In genomic region chr11:70501026-70501901, GRCh38 we compare ENCODE assay signal across 16 cellular contexts.
A peak's percentile ranks its signal among the peaks of the same experiment; 100 is the strongest.
DNase-seq lines count a peak whose midpoint lies in the region; ATAC-seq and TF ChIP-seq lines count a peak whose summit lies in the region.
"Had no signal": no experiment of that assay in that cellular context is flagged by ENCODE, and none has a peak within 500 bp of the region (broad histone marks: within the 10 kb centered on the region; RNA-seq: fewer than 3 reads in every experiment).

No MANE protein-coding gene starts in this region.

- no peak for TF ChIP-seq CTCF in SK-N-SH (IDR thresholded peaks at IDR 0.05)
- TF ChIP-seq CTCF in heart left ventricle (IDR thresholded peaks at IDR 0.05) = no peak

- ATAC-seq in heart left ventricle (peak; percentile 39 to 92 (median 64)), HG03342 (IDR thresholded peaks at IDR 0.05; ENCODE audit: unreplicated experiment) (no peak)
- ATAC-seq: naive thymus-derived CD8-positive, alpha-beta T cell had no signal

- no peak for TF ChIP-seq POLR2A in heart left ventricle (IDR thresholded peaks at IDR 0.05)

- no peak for TF ChIP-seq RAD21 in SK-N-SH (IDR thresholded peaks at IDR 0.05; ENCODE audit: low read length)

- CTCF ChIA-PET in SK-N-SH (lab: Yijun Ruan, JAX) = interaction anchor here (0.6 to 1.4 kb wide), 5 partner anchors 10 to 253 kb away, joined by 3 to 4 read pairs (median 3); no protein-coding TSS in a partner anchor

- no peaks in the 10 kb centered on the region for H3K9me2 ChIP-seq in GM23248 (ENCODE audit: insufficient read depth)
- no peaks in the 10 kb centered on the region for H3K9me2 ChIP-seq in SK-N-SH

- H3K79me2 ChIP-seq in GM23248 (ENCODE audit: insufficient read depth) (no peaks in the 10 kb centered on the region), SK-N-SH (ENCODE audit: insufficient read depth) (no peaks in the 10 kb centered on the region)

- H3K27ac ChIP-seq in GM23248 (no peak overlapping the region), SK-N-SH (ENCODE audit: low read depth in 2 of 2, low read length in 1 of 2) (peak overlapping the region in 1 of 2 experiments; percentile 73; a peak in 2 of 4 replicates), heart left ventricle (no peak overlapping the region)
- H3K27ac ChIP-seq: breast epithelium had no signal

- WGBS in GM23248 (ENCODE audit: low coverage in 1 of 2, low lambda C conversion rate in 2 of 2, missing lambda C conversion rate in 2 of 2), 2 experiments = 18 to 20% methylated on average over 25 to 26 of the region's 26 CpGs
- WGBS in SK-N-SH (ENCODE audit: low lambda C conversion rate) = 44% methylated on average over 11 of the region's 26 CpGs
- WGBS in heart left ventricle, 4 donors = 60 to 70% (median 68%) methylated on average over 4 to 26 of the region's 26 CpGs

- TF ChIP-seq EP300 in SK-N-SH (IDR thresholded peaks at IDR 0.05; ENCODE audit: borderline replicate concordance in 1 of 2, low read depth in 1 of 2, low read length in 1 of 2) = no peak

- H3K36me3 ChIP-seq in GM23248 (ENCODE audit: low read depth) (no peaks in the 10 kb centered on the region), SK-N-SH (replicated peaks in 1 of 2; ENCODE audit: control insufficient read depth in 1 of 2, insufficient read depth in 2 of 2, low read length in 1 of 2) (no peaks in the 10 kb centered on the region), heart left ventricle (no peaks in the 10 kb centered on the region)
- H3K36me3 ChIP-seq: breast epithelium had no signal

- no peaks in the 10 kb centered on the region for H3K9me3 ChIP-seq in GM23248 (ENCODE audit: low read depth)
- no peaks in the 10 kb centered on the region for H3K9me3 ChIP-seq in SK-N-SH
- H3K9me3 ChIP-seq in heart left ventricle = no peaks in the 10 kb centered on the region
- H3K9me3 ChIP-seq: breast epithelium had no signal

- no peak overlapping the region for H3K4me3 ChIP-seq in GM23248
- no peak overlapping the region for H3K4me3 ChIP-seq in SK-N-SH (ENCODE audit: low read depth in 2 of 2, low read length in 1 of 2)
- H3K4me3 ChIP-seq in heart left ventricle = no peak overlapping the region
- H3K4me3 ChIP-seq: breast epithelium, K562 had no signal

- intact Hi-C loops in heart left ventricle (cut with DNase I) (no loop called here), posterior vena cava (cut with DNase I) (no loop called here)

- H3F3A ChIP-seq in GM23248 (ENCODE audit: insufficient read depth) (no peaks in the 10 kb centered on the region), SK-N-SH (replicated peaks; ENCODE audit: insufficient read depth) (no peaks in the 10 kb centered on the region)

- H3K4me1 ChIP-seq in GM23248 (ENCODE audit: insufficient read depth) (no peaks in the 10 kb centered on the region), SK-N-SH (ENCODE audit: control insufficient read depth in 1 of 2, insufficient read depth in 2 of 2, low read depth in 1 of 2, low read length in 1 of 2) (peaks cover 0 to 33% of the 10 kb centered on the region in 2 experiments; a peak in 1 of 4 replicates), heart left ventricle (peaks cover 0 to 10% (median 2%) of the 10 kb centered on the region in 12 donors)
- H3K4me1 ChIP-seq: breast epithelium had no signal

- POLR2A ChIA-PET in SK-N-SH (lab: Yijun Ruan, JAX) = no interaction called here

- H3K4me2 ChIP-seq in GM23248 (ENCODE audit: unreplicated experiment) (no peak overlapping the region), SK-N-SH (no peak overlapping the region)

- H4K20me1 ChIP-seq in GM23248 (ENCODE audit: insufficient read depth) (no peaks in the 10 kb centered on the region), SK-N-SH (ENCODE audit: insufficient read depth) (no peaks in the 10 kb centered on the region)

- no peak overlapping the region for H3K9ac ChIP-seq in GM23248
- no peak overlapping the region for H3K9ac ChIP-seq in SK-N-SH

- in situ Hi-C loops in GM23248 (cut with MboI) = no loop called here

- DNase-seq in GM23248 = peak; percentile 68
- DNase-seq in SK-N-SH = peak; percentile 84
- DNase-seq in heart left ventricle = peak in 4 of 5 donors; percentile 22 to 81 (median 77)
- peak; percentile 84 for DNase-seq in posterior vena cava (ENCODE audit: low spot score)
- DNase-seq in CD1c-positive myeloid dendritic cell (ENCODE audit: extremely low spot score) = no peak
- DNase-seq in activated CD8-positive, alpha-beta memory T cell treated with anti-CD3 and anti-CD28 coated beads, Interleukin-2, amount 50 U/mL, for 4 hours = no peak
- DNase-seq: activated B cell treated with CpG ODN at 0.5 μM for 24 hours; activated naive CD4-positive, alpha-beta T cell treated with anti-CD3 and anti-CD28 coated beads, Interleukin-2, amount 10 ng/mL, durations not matched to agents 7 days and 5 days; kidney glomerular epithelial cell; NCI-H1092 treated with DMSO at 0.1 percent for 48 hours; NCI-H226; stimulated activated CD4-positive, alpha-beta T cell treated with anti-CD3 and anti-CD28 coated beads, Interleukin-4, amount 100 ng/mL, for 24 hours had no signal

- H3K27me3 ChIP-seq in GM23248 (replicated peaks; ENCODE audit: insufficient read depth) (no peaks in the 10 kb centered on the region; the same call in 1 of the 2 replicates), SK-N-SH (ENCODE audit: insufficient read depth) (no peaks in the 10 kb centered on the region), heart left ventricle (no peaks in the 10 kb centered on the region)
- H3K27me3 ChIP-seq: breast epithelium had no signal

- H2AFZ ChIP-seq in GM23248 (no peak overlapping the region), SK-N-SH (ENCODE audit: low read depth) (no peak overlapping the region)

TF ChIP-seq in SK-N-SH, 30 proteins besides CTCF, POLR2A, EP300 and RAD21:
- no peak for TF ChIP-seq RCOR1 (IDR thresholded peaks at IDR 0.05; ENCODE audit: low read length)
- no peak for TF ChIP-seq MAX (IDR thresholded peaks at IDR 0.05; ENCODE audit: low read depth)
- no peak for TF ChIP-seq SIN3A (IDR thresholded peaks at IDR 0.05; ENCODE audit: borderline replicate concordance, low read depth, low read length)
- no peak for TF ChIP-seq EZH2phosphoT487 (IDR thresholded peaks at IDR 0.05; ENCODE audit: borderline replicate concordance, low read depth)
- peak; percentile 20 for TF ChIP-seq CHD2 (IDR thresholded peaks at IDR 0.05; ENCODE audit: low read length, partially characterized antibody)
- TF ChIP-seq PBX3 (IDR thresholded peaks at IDR 0.05) = no peak
- peak; percentile 84; the same call in 1 of the 2 replicates for TF ChIP-seq MXI1 (IDR thresholded peaks at IDR 0.05; ENCODE audit: low read depth, low read length)
- peak; percentile 66 for TF ChIP-seq GATA2 (CRISPR knock-in tag; IDR thresholded peaks at IDR 0.05)
- TF ChIP-seq TCF12 (IDR thresholded peaks at IDR 0.05) = no peak
- no peak for TF ChIP-seq NFIC (IDR thresholded peaks at IDR 0.05; ENCODE audit: borderline replicate concordance)
- TF ChIP-seq IRF3 (IDR thresholded peaks at IDR 0.05; ENCODE audit: low read depth, low read length) = no peak
- TF ChIP-seq YY1 (IDR thresholded peaks at IDR 0.05; ENCODE audit: low read depth) = no peak
TF ChIP-seq in SK-N-SH: peak in this region for 3.

Comparison
In these comparisons a context has a peak if more than half of its experiments do, and no peak if none do; other contexts are left out.
1. DNase-seq: peak in GM23248 (single experiment), SK-N-SH (single experiment), heart left ventricle (4 of 5) and posterior vena cava (single experiment); none in CD1c-positive myeloid dendritic cell (single experiment) and activated CD8-positive, alpha-beta memory T cell treated with anti-CD3 and anti-CD28 coated beads, Interleukin-2, amount 50 U/mL, for 4 hours (single experiment).